ENCODE assay signal across 13 cellular contexts in genomic region chr14:93329965-93330608, GRCh38. TPM values are rescaled to one million over a fixed set of nuclear protein-coding genes. Genes with fewer than 3 reads are reported as not detected.
DNase-seq lines count a peak whose midpoint lies in the region; ATAC-seq and TF ChIP-seq lines count a peak whose summit lies in the region.
"Had no signal": no experiment of that assay in that cellular context is flagged by ENCODE, and none has a peak within 500 bp of the region (broad histone marks: within the 10 kb centered on the region; RNA-seq: fewer than 3 reads in every experiment).

No MANE protein-coding gene starts in this region.

- no peak overlapping the region for H3K27ac Mint-ChIP-seq in GM23338
- no peak overlapping the region for H3K27ac Mint-ChIP-seq in stimulated activated naive B cell treated with anti-CD40 and anti-IgM and Interleukin-4, amounts not matched to agents 10 μg/mL and 1 μg/mL and 100 μg/mL, for 72 hours

- no peak for DNase-seq in GM23338 (ENCODE audit: low spot score)
- peak; percentile 77 for DNase-seq in kidney glomerular epithelial cell (lab: John Stamatoyannopoulos, UW)
- DNase-seq in stimulated activated naive B cell treated with anti-CD40 and anti-IgM and Interleukin-4, amounts not matched to agents 10 μg/mL and 1 μg/mL and 100 μg/mL, for 72 hours: no peak
- DNase-seq in NCI-H146 (lab: John Stamatoyannopoulos, UW): no peak
- DNase-seq in GF-D8 (lab: John Stamatoyannopoulos, UW): no peak
- no peak for DNase-seq in NCI-H524 (lab: John Stamatoyannopoulos, UW)
- DNase-seq: GOT3, Kasumi-1, SHP77 treated with DMSO at 0.1 percent for 48 hours had no signal

- H3K79me2 ChIP-seq in GM23338 (replicated peaks; ENCODE audit: insufficient read depth) (peaks cover 72% of the 10 kb centered on the region), SU-DHL-6 (ENCODE audit: insufficient read depth, low read length) (peaks cover 88% of the 10 kb centered on the region)

- no peak overlapping the region for H3K9ac ChIP-seq in SU-DHL-6 (ENCODE audit: low read length)
- no peak overlapping the region for H3K9ac ChIP-seq in skeletal muscle satellite cell (ENCODE audit: low read depth, low read length)

- peaks cover 34% of the 10 kb centered on the region for H3K4me1 Mint-ChIP-seq in GM23338
- peaks cover 30 to 70% of the 10 kb centered on the region in 2 donors for H3K4me1 Mint-ChIP-seq in stimulated activated naive B cell treated with anti-CD40 and anti-IgM and Interleukin-4, amounts not matched to agents 10 μg/mL and 1 μg/mL and 100 μg/mL, for 72 hours

- H2AFZ ChIP-seq in GM23338 (no peak overlapping the region), SU-DHL-6 (ENCODE audit: low read depth, low read length, severe bottlenecking) (no peak overlapping the region)

- H3K36me3 ChIP-seq in GM23338 (ENCODE audit: insufficient read depth): no peaks in the 10 kb centered on the region
- no peaks in the 10 kb centered on the region for H3K36me3 ChIP-seq in SU-DHL-6 (ENCODE audit: low read length)
- no peaks in the 10 kb centered on the region for H3K36me3 ChIP-seq in skeletal muscle satellite cell (ENCODE audit: insufficient read depth, low read length)

- H3K4me3 ChIP-seq in GM23338 (peak overlapping the region; percentile 11; the same call in 1 of the 2 replicates), SU-DHL-6 (ENCODE audit: insufficient read depth, low read length, poor library complexity, severe bottlenecking) (no peak overlapping the region), skeletal muscle satellite cell (ENCODE audit: low read length) (no peak overlapping the region)

- H3K36me3 Mint-ChIP-seq in GM23338 (ENCODE audit: low read depth): peaks cover under 1% of the 10 kb centered on the region; the same call in 2 of the 3 replicates
- peaks cover 0 to 3% of the 10 kb centered on the region in 2 donors for H3K36me3 Mint-ChIP-seq in stimulated activated naive B cell treated with anti-CD40 and anti-IgM and Interleukin-4, amounts not matched to agents 10 μg/mL and 1 μg/mL and 100 μg/mL, for 72 hours

- H3K27me3 ChIP-seq in GM23338 (ENCODE audit: insufficient read depth) (no peaks in the 10 kb centered on the region), SU-DHL-6 (ENCODE audit: low read length) (no peaks in the 10 kb centered on the region), skeletal muscle satellite cell (ENCODE audit: control insufficient read depth, insufficient read depth, low read length) (no peaks in the 10 kb centered on the region)

- H3K9me3 Mint-ChIP-seq in GM23338: no peaks in the 10 kb centered on the region; the same call in 2 of the 3 replicates
- no peaks in the 10 kb centered on the region for H3K9me3 Mint-ChIP-seq in stimulated activated naive B cell treated with anti-CD40 and anti-IgM and Interleukin-4, amounts not matched to agents 10 μg/mL and 1 μg/mL and 100 μg/mL, for 72 hours

- H3K9me2 ChIP-seq in GM23338 (ENCODE audit: insufficient read depth) (no peaks in the 10 kb centered on the region), SU-DHL-6 (replicated peaks; ENCODE audit: insufficient read depth, low read length) (no peaks in the 10 kb centered on the region)

- H3F3A ChIP-seq in GM23338 (replicated peaks; ENCODE audit: low read depth) (0 out of 2 replicates have a peak, but pooled peaks cover 4% of the 10 kb centered on the region), SU-DHL-6 (ENCODE audit: insufficient read depth) (no peaks in the 10 kb centered on the region)

- no peak for ATAC-seq in GM23338
- ATAC-seq in stimulated activated naive B cell treated with anti-CD40 and anti-IgM and Interleukin-4, amounts not matched to agents 10 μg/mL and 1 μg/mL and 100 μg/mL, for 72 hours (replicated peaks): no peak

- peak overlapping the region; percentile 46; the same call in 1 of the 2 replicates for H3K4me2 ChIP-seq in GM23338
- peak overlapping the region; percentile 87 for H3K4me2 ChIP-seq in SU-DHL-6 (ENCODE audit: low read depth, low read length, poor library complexity, severe bottlenecking)
- peak overlapping the region; percentile 22 for H3K4me2 ChIP-seq in skeletal muscle satellite cell (ENCODE audit: low read length)

- H3K27me3 Mint-ChIP-seq in GM23338 (ENCODE audit: insufficient read depth, low read depth, poor library complexity): peaks cover 7% of the 10 kb centered on the region
- H3K27me3 Mint-ChIP-seq in stimulated activated naive B cell treated with anti-CD40 and anti-IgM and Interleukin-4, amounts not matched to agents 10 μg/mL and 1 μg/mL and 100 μg/mL, for 72 hours: no peaks in the 10 kb centered on the region

- H3K27ac ChIP-seq in GM23338 (ENCODE audit: low read depth): no peak overlapping the region; the same call in 1 of the 2 replicates
- H3K27ac ChIP-seq in SU-DHL-6 (ENCODE audit: low read depth, low read length): no peak overlapping the region

- H3K4me1 ChIP-seq in GM23338 (ENCODE audit: insufficient read depth): peaks cover 28% of the 10 kb centered on the region; the same call in 1 of the 2 replicates
- H3K4me1 ChIP-seq in skeletal muscle satellite cell (ENCODE audit: control insufficient read depth, insufficient read depth, low read length): peaks cover 15% of the 10 kb centered on the region

- no peak overlapping the region; the same call in 2 of the 3 replicates for H3K4me3 Mint-ChIP-seq in GM23338
- H3K4me3 Mint-ChIP-seq in stimulated activated naive B cell treated with anti-CD40 and anti-IgM and Interleukin-4, amounts not matched to agents 10 μg/mL and 1 μg/mL and 100 μg/mL, for 72 hours: no peak overlapping the region

- TF ChIP-seq CTCF in GM23338 (conservative IDR thresholded peaks at IDR 0.05; ENCODE audit: low read depth in 2 of 2): no peak
- TF ChIP-seq CTCF in SU-DHL-6 (IDR thresholded peaks at IDR 0.05; ENCODE audit: insufficient read depth, low read length, poor library complexity, severe bottlenecking): no peak

- H4K20me1 ChIP-seq in GM23338 (replicated peaks; ENCODE audit: insufficient read depth) (peaks cover 45% of the 10 kb centered on the region), SU-DHL-6 (ENCODE audit: low read depth, low read length) (peaks cover 15% of the 10 kb centered on the region; the same call in 1 of the 2 replicates)

- no peaks in the 10 kb centered on the region for H3K9me3 ChIP-seq in SU-DHL-6 (ENCODE audit: insufficient read depth, low read length)
- no peaks in the 10 kb centered on the region for H3K9me3 ChIP-seq in skeletal muscle satellite cell (replicated peaks; ENCODE audit: low read length)

TF ChIP-seq in GM23338, 12 proteins besides CTCF, POLR2A, EP300 and RAD21 (continues in another document):
- TF ChIP-seq CREB1 (CRISPR knock-in tag; IDR thresholded peaks at IDR 0.05; ENCODE audit: low read depth) (no peak), ETS1 (IDR thresholded peaks at IDR 0.05) (no peak)

RNA-seq across cellular contexts. Expression of gene BTBD7, which starts 2.7 kb away (rescaled TPM):
- 31.3 and 32.8 TPM in 2 replicates for total RNA-seq in GM23338 (2014; rRNA removed; shearing (Covaris generic))
- polyA plus RNA-seq in GM23338 (2016; fragmentation: Nextera tagmentation; extraction: Ambion mirVana): 24.4 and 28.9 TPM in 2 replicates
- total RNA-seq in skeletal muscle satellite cell (2012; rRNA removed): 19.5 and 20.3 TPM in 2 replicates

RNA-seq across cellular contexts. Expression of gene COX8C, which starts 16.9 kb away (rescaled TPM):
- total RNA-seq in GM23338 (2014; rRNA removed; shearing (Covaris generic)): not detected in 2 replicates
- polyA plus RNA-seq in GM23338 (2016; fragmentation: Nextera tagmentation; extraction: Ambion mirVana): 0.73 TPM in 1 of 2 replicates, not detected in the other
- not detected in 2 replicates for total RNA-seq in skeletal muscle satellite cell (2012; rRNA removed)
- total RNA-seq: cerebellum, skeletal muscle tissue had no signal

Comparison
In these comparisons a context has a peak if more than half of its experiments do, and no peak if none do; other contexts are left out.
1. H3K4me2 ChIP-seq: peak in every context shown above with its lines; median percentile 87 in SU-DHL-6; 46 in GM23338; 22 in skeletal muscle satellite cell.